ENCODE assay signal across 31 cellular contexts in the genomic region with DNA sequence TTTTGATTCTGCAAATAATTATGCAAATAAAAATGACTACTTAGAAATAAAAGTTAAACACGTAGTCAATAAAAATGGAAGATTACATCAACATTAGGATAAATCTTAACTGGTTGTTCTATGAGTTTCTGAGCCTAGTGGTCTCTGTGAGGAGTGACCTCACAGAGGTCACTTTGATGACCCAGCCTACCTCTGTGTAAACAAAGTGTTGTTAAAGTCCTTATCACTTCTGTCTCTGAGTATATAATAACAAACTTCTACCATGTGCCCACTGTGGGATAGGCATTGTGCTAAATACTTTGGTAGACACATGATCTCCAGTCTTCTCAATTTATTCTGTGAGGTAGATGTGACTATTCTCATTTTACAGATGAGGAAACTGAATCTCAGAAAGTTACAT.
"Had no signal": no experiment of that assay in that cellular context is flagged by ENCODE, and none has a peak within 500 bp of the region (broad histone marks: within the 10 kb centered on the region; RNA-seq: fewer than 3 reads in every experiment).

No MANE protein-coding gene starts in this region.

- H3K27ac ChIP-seq: adrenal gland, neutrophil, right lobe of liver, transverse colon, VCaP had no signal

- H3K4me1 ChIP-seq: right lobe of liver, transverse colon had no signal

- H3K27ac Mint-ChIP-seq: activated naive CD8-positive, alpha-beta T cell; activated T-cell treated with anti-CD3 and anti-CD28 coated beads, Interleukin-2, amount 50 U/mL, for 72 hours; brain; dendritic cell treated with granulocyte-macrophage colony-stimulating factor and Interleukin-4, amounts not matched to agents 40 ng/mL and 50 ng/mL, for 4 days; endodermal cell; stimulated activated effector memory CD8-positive, alpha-beta T cell treated with anti-CD3 and anti-CD28 coated beads, Interleukin-12 subunit alpha, Interleukin-12 subunit beta, amount 100 ng/mL, for 72 hours; stimulated activated naive CD8-positive, alpha-beta T cell treated with anti-CD3 and anti-CD28 coated beads, Interleukin-15, Interleukin-2, amounts not matched to agents 100 ng/mL and 50 ng/mL, for 24 hours; T-helper 1 cell treated with Interleukin-12 subunit alpha and Interleukin-12 subunit beta and Interleukin-4 antibody, amounts not matched to agents 30 μg/mL and 1 μg/mL, for 36 hours had no signal

- H3K27me3 Mint-ChIP-seq: activated naive CD8-positive, alpha-beta T cell; dendritic cell treated with granulocyte-macrophage colony-stimulating factor and Interleukin-4, amounts not matched to agents 40 ng/mL and 50 ng/mL, for 4 days; naive B cell; stimulated activated naive CD8-positive, alpha-beta T cell treated with anti-CD3 and anti-CD28 coated beads, Interleukin-15, Interleukin-2, amounts not matched to agents 100 ng/mL and 50 ng/mL, for 24 hours had no signal

- DNase-seq: activated CD4-positive, alpha-beta T cell treated with anti-CD3 and anti-CD28 coated beads for 4 hours; activated CD4-positive, alpha-beta T cell treated with anti-CD3 and anti-CD28 coated beads, Interleukin-2, amount 50 U/mL, for 4 hours; activated naive CD4-positive, alpha-beta T cell; activated T-cell treated with anti-CD3 and anti-CD28 coated beads for 4 hours; activated T-cell treated with anti-CD3 and anti-CD28 coated beads, Interleukin-2, amount 50 U/mL, for 72 hours; adrenal gland; aorta; caudate nucleus; endodermal cell; glutamatergic neuron; hippocampal formation; left cardiac atrium; naive B cell; nephron progenitor cell; right lobe of liver; stimulated activated CD4-positive, alpha-beta T cell treated with anti-CD3 and anti-CD28 coated beads, Interleukin-12 subunit alpha, Interleukin-12 subunit beta, amount 100 ng/mL, for 4 hours; stimulated activated CD4-positive, alpha-beta T cell treated with anti-CD3 and anti-CD28 coated beads, Interleukin-4, amount 100 ng/mL, for 1 hour; substantia nigra; T-helper 9 cell; transverse colon had no signal

- H3K9me3 Mint-ChIP-seq: activated T-cell treated with anti-CD3 and anti-CD28 coated beads, Interleukin-2, amount 50 U/mL, for 72 hours; brain; dendritic cell treated with granulocyte-macrophage colony-stimulating factor and Interleukin-4, amounts not matched to agents 40 ng/mL and 50 ng/mL, for 4 days; endodermal cell; mesothelial cell of epicardium; naive B cell; nephron progenitor cell; stimulated activated effector memory CD8-positive, alpha-beta T cell treated with anti-CD3 and anti-CD28 coated beads, Interleukin-12 subunit alpha, Interleukin-12 subunit beta, amount 100 ng/mL, for 72 hours; stimulated activated naive CD8-positive, alpha-beta T cell treated with anti-CD3 and anti-CD28 coated beads, Interleukin-15, Interleukin-2, amounts not matched to agents 100 ng/mL and 50 ng/mL, for 24 hours; T-helper 1 cell treated with Interleukin-12 subunit alpha and Interleukin-12 subunit beta and Interleukin-4 antibody, amounts not matched to agents 30 μg/mL and 1 μg/mL, for 36 hours had no signal

- H3K4me1 Mint-ChIP-seq: brain; endodermal cell; mesothelial cell of epicardium; nephron progenitor cell; stimulated activated effector memory CD8-positive, alpha-beta T cell treated with anti-CD3 and anti-CD28 coated beads, Interleukin-12 subunit alpha, Interleukin-12 subunit beta, amount 100 ng/mL, for 72 hours had no signal

- ATAC-seq: activated T-cell treated with anti-CD3 and anti-CD28 coated beads, Interleukin-2, amount 50 U/mL, for 72 hours; esophagus mucosa; left cardiac atrium; stimulated activated effector memory CD8-positive, alpha-beta T cell treated with anti-CD3 and anti-CD28 coated beads, Interleukin-12 subunit alpha, Interleukin-12 subunit beta, amount 100 ng/mL, for 72 hours had no signal

- H3K27me3 ChIP-seq: adrenal gland, neutrophil, right lobe of liver, transverse colon had no signal

- H3K36me3 Mint-ChIP-seq: naive B cell had no signal

- H3K9me3 ChIP-seq: adrenal gland, neutrophil, right lobe of liver, transverse colon had no signal

- H3K4me3 Mint-ChIP-seq: activated naive CD8-positive, alpha-beta T cell; activated T-cell treated with anti-CD3 and anti-CD28 coated beads, Interleukin-2, amount 50 U/mL, for 72 hours; brain; dendritic cell treated with granulocyte-macrophage colony-stimulating factor and Interleukin-4, amounts not matched to agents 40 ng/mL and 50 ng/mL, for 4 days; endodermal cell; mesothelial cell of epicardium; naive B cell; nephron progenitor cell; stimulated activated effector memory CD8-positive, alpha-beta T cell treated with anti-CD3 and anti-CD28 coated beads, Interleukin-12 subunit alpha, Interleukin-12 subunit beta, amount 100 ng/mL, for 72 hours; stimulated activated naive CD8-positive, alpha-beta T cell treated with anti-CD3 and anti-CD28 coated beads, Interleukin-15, Interleukin-2, amounts not matched to agents 100 ng/mL and 50 ng/mL, for 24 hours; T-helper 1 cell treated with Interleukin-12 subunit alpha and Interleukin-12 subunit beta and Interleukin-4 antibody, amounts not matched to agents 30 μg/mL and 1 μg/mL, for 36 hours had no signal

- H3K36me3 ChIP-seq: adrenal gland, neutrophil, right lobe of liver had no signal

- H3K4me3 ChIP-seq: adrenal gland, right lobe of liver, skin epidermis, transverse colon had no signal
